8 cellular contexts compared by ENCODE assay signal in the genomic region with DNA sequence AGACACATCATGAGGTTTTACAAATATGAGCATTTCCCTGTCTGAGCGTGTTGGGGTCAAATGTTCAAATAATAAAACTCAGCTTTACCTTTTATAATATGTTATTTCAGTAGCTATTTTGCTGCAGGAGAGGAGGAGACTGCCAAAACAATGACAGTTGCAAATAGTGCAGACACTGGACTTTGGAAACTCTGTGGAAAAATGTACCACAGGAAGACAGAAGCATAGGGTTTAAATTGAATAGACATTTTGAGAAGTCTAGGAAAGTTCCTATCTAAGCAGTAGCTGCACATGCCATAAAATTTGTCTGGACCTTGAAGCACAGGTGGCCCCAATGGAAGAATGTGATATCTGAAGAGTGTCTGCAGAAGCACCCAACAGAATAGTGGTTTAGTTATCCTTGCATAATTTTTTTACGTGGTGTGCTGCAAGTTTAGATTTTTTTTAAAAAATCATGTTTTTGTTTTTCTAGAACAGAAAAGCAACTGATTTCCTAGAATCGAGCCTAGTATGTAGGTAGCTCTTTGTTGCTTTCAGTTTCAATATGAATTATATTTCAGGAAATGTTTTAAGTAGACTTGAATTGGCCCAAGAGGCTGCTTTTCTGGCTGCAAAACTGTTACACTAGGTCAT. TPM values are rescaled to one million over a fixed set of nuclear protein-coding genes. Genes with fewer than 3 reads are reported as not detected.
DNase-seq lines count a peak whose midpoint lies in the region; ATAC-seq, FAIRE-seq and TF ChIP-seq lines count a peak whose summit lies in the region.

No MANE protein-coding gene starts in this region.

- H3K4me3 Mint-ChIP-seq in CD4-positive, alpha-beta memory T cell: peak overlapping the region; percentile 45 to 78 (median 76)

- TF ChIP-seq CTCF in esophagus muscularis mucosa (IDR thresholded peaks at IDR 0.05) (no peak), adrenal gland (IDR thresholded peaks at IDR 0.05) (no peak)

- peak in 4 of 5 donors; percentile 39 to 58 (median 46) for DNase-seq in CD4-positive, alpha-beta memory T cell
- DNase-seq in esophagus muscularis mucosa (ENCODE audit: extremely low spot score) (no peak), adrenal gland (no peak), NCI-H2081 treated with DMSO at 0.1 percent for 48 hours (lab: John Stamatoyannopoulos, UW) (no peak), urothelium cell line (ENCODE audit: low spot score) (no peak), NCI-H146 treated with DMSO at 0.1 percent for 48 hours (lab: John Stamatoyannopoulos, UW; ENCODE audit: unreplicated experiment) (no peak)

- H3K4me1 Mint-ChIP-seq in CD4-positive, alpha-beta memory T cell: peaks cover 60 to 76% (median 69%) of the 10 kb centered on the region in 4 donors

- intact Hi-C loops in CD4-positive, alpha-beta memory T cell (cut with micrococcal nuclease): loop anchor here (1.0 kb wide), 2 partner anchors 7 to 9 kb away; no protein-coding TSS in a partner anchor
- intact Hi-C loops in esophagus muscularis mucosa (cut with DNase I): no loop called here
- intact Hi-C loops in adrenal gland (cut with DNase I): no loop called here

- H3K27me3 Mint-ChIP-seq in CD4-positive, alpha-beta memory T cell: no peaks in the 10 kb centered on the region

- CTCF ChIA-PET in CD4-positive, alpha-beta memory T cell (lab: Charles Lee; ENCODE audit: partially characterized antibody): interaction anchor here (1.1 to 3.8 kb wide), 11 partner anchors 10 to 287 kb away, joined by 3 to 17 read pairs (median 6); a partner anchor contains a TSS

- H3K9me3 ChIP-seq in CD4-positive, alpha-beta memory T cell (ENCODE audit: control insufficient read depth in 1 of 2, low read length in 2 of 2): no peaks in the 10 kb centered on the region
- H3K9me3 ChIP-seq in esophagus muscularis mucosa: no peaks in the 10 kb centered on the region
- H3K9me3 ChIP-seq in adrenal gland (replicated peaks in 1 of 3): no peaks in the 10 kb centered on the region

- 57% methylated on average over 3 of the region's 3 CpGs for WGBS in esophagus muscularis mucosa
- 38 to 49% (median 39%) methylated on average over 3 of the region's 3 CpGs for WGBS in adrenal gland, 4 donors

- no peaks in the 10 kb centered on the region for H3K36me3 ChIP-seq in CD4-positive, alpha-beta memory T cell (ENCODE audit: insufficient read depth, low read length)
- H3K36me3 ChIP-seq in esophagus muscularis mucosa: no peaks in the 10 kb centered on the region
- H3K36me3 ChIP-seq in adrenal gland (replicated peaks in 1 of 2): no peaks in the 10 kb centered on the region

- peak overlapping the region; percentile 83 to 96 (median 94) for H3K27ac Mint-ChIP-seq in CD4-positive, alpha-beta memory T cell

- POLR2A ChIA-PET in CD4-positive, alpha-beta memory T cell (lab: Charles Lee; ENCODE audit: partially characterized antibody): interaction anchor here (1.0 to 5.3 kb wide), 15 partner anchors 9 to 325 kb away, joined by 3 to 86 read pairs (median 8); a partner anchor contains a TSS

- no peak for TF ChIP-seq EP300 in esophagus muscularis mucosa (IDR thresholded peaks at IDR 0.05)

- TF ChIP-seq POLR2A in esophagus muscularis mucosa (IDR thresholded peaks at IDR 0.05; ENCODE audit: low read depth) (no peak), adrenal gland (IDR thresholded peaks at IDR 0.05) (no peak)

- H3K4me1 ChIP-seq in CD4-positive, alpha-beta memory T cell (ENCODE audit: insufficient read depth, low read length): peaks cover 67% of the 10 kb centered on the region
- H3K4me1 ChIP-seq in esophagus muscularis mucosa (peaks cover 8 to 18% (median 17%) of the 10 kb centered on the region in 4 donors), adrenal gland (replicated peaks in 1 of 2) (peaks cover 0 to 12% of the 10 kb centered on the region in 2 donors)

- H3K4me3 ChIP-seq in CD4-positive, alpha-beta memory T cell (ENCODE audit: low read length in 2 of 2): peak overlapping the region; percentile 14 to 21
- H3K4me3 ChIP-seq in esophagus muscularis mucosa: peak overlapping the region; percentile 4 to 27 (median 5)
- peak overlapping the region in 1 of 4 donors; percentile 14 for H3K4me3 ChIP-seq in adrenal gland

- ATAC-seq in GM19452 (IDR thresholded peaks at IDR 0.05; ENCODE audit: unreplicated experiment): peak; percentile 94
- ATAC-seq in HG03354 (IDR thresholded peaks at IDR 0.05; ENCODE audit: poor library complexity, severe bottlenecking, unreplicated experiment): peak; percentile 94

- H3K36me3 Mint-ChIP-seq in CD4-positive, alpha-beta memory T cell: peaks cover 5 to 20% of the 10 kb centered on the region in 2 donors

- H3K27me3 ChIP-seq in CD4-positive, alpha-beta memory T cell (ENCODE audit: insufficient read depth, low read length): no peaks in the 10 kb centered on the region
- H3K27me3 ChIP-seq in esophagus muscularis mucosa (no peaks in the 10 kb centered on the region), adrenal gland (no peaks in the 10 kb centered on the region)

- peak overlapping the region; percentile 61 for H3K27ac ChIP-seq in CD4-positive, alpha-beta memory T cell (ENCODE audit: low read depth, low read length)
- H3K27ac ChIP-seq in esophagus muscularis mucosa (replicated peaks in 1 of 4) (peak overlapping the region in 2 of 4 donors; percentile 5 to 21), adrenal gland (peak overlapping the region in 2 of 5 donors; percentile 13 to 45)

- no peak for FAIRE-seq in urothelium cell line (lab: Jason Lieb, UNC)

- peaks cover 0 to 5% (median 2%) of the 10 kb centered on the region in 8 donors for H3K9me3 Mint-ChIP-seq in CD4-positive, alpha-beta memory T cell

RNA-seq across cellular contexts. Expression of a gene that starts 14.0 kb away (rescaled TPM):
- 10 to 100 TPM; 76.3 to 79.2 TPM for total RNA-seq in CD4-positive, alpha-beta memory T cell
- polyA plus RNA-seq in CD4-positive, alpha-beta memory T cell: 100 to 1,000 TPM in 1 of 2 donors, 10 to 100 TPM in 1; 37.9 to 124 TPM
- total RNA-seq in esophagus muscularis mucosa: 1 to 10 TPM in 1 of 4 donors, under 1 TPM in 3; 0.42 to 3.0 (median 0.73) TPM
- 10 to 100 TPM in 1 of 8 donors, 1 to 10 TPM in 5, under 1 TPM in 2; 0.18 to 31.0 (median 3.1) TPM for total RNA-seq in adrenal gland
- polyA plus RNA-seq in adrenal gland: 1 to 10 TPM; 1.2 to 2.4 (median 2.4) TPM

Comparison
In these comparisons a context has a peak if more than half of its experiments do, and no peak if none do; other contexts are left out.
1. DNase-seq: peak in CD4-positive, alpha-beta memory T cell (4 of 5); none in esophagus muscularis mucosa (single experiment), adrenal gland (0 of 7), NCI-H2081 treated with DMSO at 0.1 percent for 48 hours (single experiment), urothelium cell line (single experiment) and NCI-H146 treated with DMSO at 0.1 percent for 48 hours (single experiment).